ENCODE assay signal across 12 cellular contexts in the genomic region with DNA sequence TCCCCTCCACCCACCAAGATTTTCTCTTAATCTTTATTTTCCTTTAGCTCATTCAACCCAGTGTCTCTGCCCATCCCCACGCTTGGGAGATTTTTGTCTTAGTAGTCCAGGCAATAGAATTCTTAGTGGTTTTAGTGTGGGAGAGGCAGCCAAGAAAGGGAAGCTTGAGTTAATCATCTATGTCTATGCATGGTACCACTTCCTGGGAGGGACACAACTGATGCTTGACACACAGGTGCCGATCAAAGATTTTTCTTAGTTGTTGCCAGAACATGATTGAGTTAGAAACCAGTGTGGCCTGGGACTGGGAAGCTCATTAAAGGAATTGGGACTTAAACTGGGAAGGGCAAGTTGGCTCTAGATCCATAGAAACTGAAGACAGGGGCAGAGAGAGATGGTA. TPM values are rescaled to one million over a fixed set of nuclear protein-coding genes. Genes with fewer than 3 reads are reported as not detected.
DNase-seq lines count a peak whose midpoint lies in the region; ATAC-seq and TF ChIP-seq lines count a peak whose summit lies in the region.
"Had no signal": no experiment of that assay in that cellular context is flagged by ENCODE, and none has a peak within 500 bp of the region (broad histone marks: within the 10 kb centered on the region; RNA-seq: fewer than 3 reads in every experiment).

No MANE protein-coding gene starts in this region.

- no peak for ATAC-seq in activated naive CD8-positive, alpha-beta T cell treated with anti-CD3 and anti-CD28 coated beads, Interleukin-2, amount 10 ng/mL, durations not matched to agents 7 days and 5 days (ENCODE audit: low read depth)
- ATAC-seq in HG02759 (IDR thresholded peaks at IDR 0.05; ENCODE audit: unreplicated experiment) = peak; percentile 88
- ATAC-seq in stimulated activated memory B cell treated with anti-CD40 and anti-IgM and Interleukin-4, amounts not matched to agents 10 μg/mL and 1 μg/mL and 100 μg/mL, for 72 hours = peak; percentile 65
- no peak for ATAC-seq in CD4-positive, alpha-beta T cell (ENCODE audit: poor library complexity)
- ATAC-seq: naive thymus-derived CD8-positive, alpha-beta T cell had no signal

- DNase-seq in activated naive CD8-positive, alpha-beta T cell treated with anti-CD3 and anti-CD28 coated beads, Interleukin-2, amount 10 ng/mL, durations not matched to agents 7 days and 5 days = no peak
- no peak for DNase-seq in activated naive CD8-positive, alpha-beta T cell treated with anti-CD3 and anti-CD28 coated beads for 36 hours
- peak; percentile 65 for DNase-seq in KBM-7
- no peak for DNase-seq in EL
- no peak for DNase-seq in esophagus squamous epithelium (lab: John Stamatoyannopoulos, UW)
- no peak for DNase-seq in CD4-positive, alpha-beta T cell
- DNase-seq: glutamatergic neuron; naive thymus-derived CD8-positive, alpha-beta T cell; stimulated activated CD4-positive, alpha-beta T cell treated with anti-CD3 and anti-CD28 coated beads, Interleukin-4, amount 100 ng/mL, for 1 hour had no signal

- 47 to 72% methylated on average over 2 of the region's 2 CpGs for WGBS in esophagus squamous epithelium, 2 donors

- no peaks in the 10 kb centered on the region for H3K9me3 ChIP-seq in esophagus squamous epithelium
- no peaks in the 10 kb centered on the region for H3K9me3 ChIP-seq in CD4-positive, alpha-beta T cell (ENCODE audit: control insufficient read depth, low read length)

- peaks cover 4% of the 10 kb centered on the region for H3K4me1 Mint-ChIP-seq in activated naive CD8-positive, alpha-beta T cell treated with anti-CD3 and anti-CD28 coated beads, Interleukin-2, amount 10 ng/mL, durations not matched to agents 7 days and 5 days
- peaks cover 7% of the 10 kb centered on the region for H3K4me1 Mint-ChIP-seq in activated naive CD8-positive, alpha-beta T cell treated with anti-CD3 and anti-CD28 coated beads for 36 hours
- peaks cover 22% of the 10 kb centered on the region for H3K4me1 Mint-ChIP-seq in stimulated activated memory B cell treated with anti-CD40 and anti-IgM and Interleukin-4, amounts not matched to agents 10 μg/mL and 1 μg/mL and 100 μg/mL, for 72 hours
- H3K4me1 Mint-ChIP-seq in CD4-positive, alpha-beta T cell (ENCODE audit: low read depth) = no peaks in the 10 kb centered on the region

- no peak overlapping the region for H3K4me3 Mint-ChIP-seq in activated naive CD8-positive, alpha-beta T cell treated with anti-CD3 and anti-CD28 coated beads, Interleukin-2, amount 10 ng/mL, durations not matched to agents 7 days and 5 days
- no peak overlapping the region for H3K4me3 Mint-ChIP-seq in activated naive CD8-positive, alpha-beta T cell treated with anti-CD3 and anti-CD28 coated beads for 36 hours
- H3K4me3 Mint-ChIP-seq in stimulated activated memory B cell treated with anti-CD40 and anti-IgM and Interleukin-4, amounts not matched to agents 10 μg/mL and 1 μg/mL and 100 μg/mL, for 72 hours = no peak overlapping the region
- H3K4me3 Mint-ChIP-seq in CD4-positive, alpha-beta T cell = no peak overlapping the region
- H3K4me3 Mint-ChIP-seq: naive thymus-derived CD8-positive, alpha-beta T cell had no signal

- H3K4me1 ChIP-seq in esophagus squamous epithelium = no peaks in the 10 kb centered on the region

- POLR2A ChIA-PET in activated naive CD8-positive, alpha-beta T cell treated with anti-CD3 and anti-CD28 coated beads, Interleukin-2, amount 10 ng/mL, durations not matched to agents 7 days and 5 days (lab: Charles Lee) = no interaction called here
- POLR2A ChIA-PET in CD4-positive, alpha-beta T cell (lab: Charles Lee) = no interaction called here

- no peak for TF ChIP-seq CTCF in esophagus squamous epithelium (IDR thresholded peaks at IDR 0.05)
- TF ChIP-seq CTCF in CD4-positive, alpha-beta T cell (IDR thresholded peaks at IDR 0.05) = no peak

- peaks cover 0 to 2% (median 0%) of the 10 kb centered on the region in 4 donors for H3K27me3 ChIP-seq in esophagus squamous epithelium
- no peaks in the 10 kb centered on the region for H3K27me3 ChIP-seq in CD4-positive, alpha-beta T cell (ENCODE audit: control insufficient read depth, insufficient read depth, low read length)

- CTCF ChIA-PET in CD4-positive, alpha-beta T cell (lab: Charles Lee) = no interaction called here

- H3K27me3 Mint-ChIP-seq in activated naive CD8-positive, alpha-beta T cell treated with anti-CD3 and anti-CD28 coated beads, Interleukin-2, amount 10 ng/mL, durations not matched to agents 7 days and 5 days = peaks cover 9% of the 10 kb centered on the region
- H3K27me3 Mint-ChIP-seq in activated naive CD8-positive, alpha-beta T cell treated with anti-CD3 and anti-CD28 coated beads for 36 hours = peaks cover 3% of the 10 kb centered on the region
- H3K27me3 Mint-ChIP-seq in stimulated activated memory B cell treated with anti-CD40 and anti-IgM and Interleukin-4, amounts not matched to agents 10 μg/mL and 1 μg/mL and 100 μg/mL, for 72 hours = peaks cover 42% of the 10 kb centered on the region
- H3K27me3 Mint-ChIP-seq in CD4-positive, alpha-beta T cell = no peaks in the 10 kb centered on the region

- peak overlapping the region; percentile 32 for H3K27ac Mint-ChIP-seq in activated naive CD8-positive, alpha-beta T cell treated with anti-CD3 and anti-CD28 coated beads, Interleukin-2, amount 10 ng/mL, durations not matched to agents 7 days and 5 days
- H3K27ac Mint-ChIP-seq in activated naive CD8-positive, alpha-beta T cell treated with anti-CD3 and anti-CD28 coated beads for 36 hours = no peak overlapping the region
- no peak overlapping the region for H3K27ac Mint-ChIP-seq in stimulated activated memory B cell treated with anti-CD40 and anti-IgM and Interleukin-4, amounts not matched to agents 10 μg/mL and 1 μg/mL and 100 μg/mL, for 72 hours
- no peak overlapping the region for H3K27ac Mint-ChIP-seq in CD4-positive, alpha-beta T cell

- TF ChIP-seq POLR2A in esophagus squamous epithelium (IDR thresholded peaks at IDR 0.05) = no peak

- H3K4me3 ChIP-seq in esophagus squamous epithelium = no peak overlapping the region

- no peak overlapping the region for H3K27ac ChIP-seq in esophagus squamous epithelium
- no peak overlapping the region for H3K27ac ChIP-seq in CD4-positive, alpha-beta T cell (ENCODE audit: low read depth, low read length)
- H3K27ac ChIP-seq: RWPE1 had no signal

- H3K9me3 Mint-ChIP-seq in activated naive CD8-positive, alpha-beta T cell treated with anti-CD3 and anti-CD28 coated beads, Interleukin-2, amount 10 ng/mL, durations not matched to agents 7 days and 5 days = no peaks in the 10 kb centered on the region
- no peaks in the 10 kb centered on the region for H3K9me3 Mint-ChIP-seq in activated naive CD8-positive, alpha-beta T cell treated with anti-CD3 and anti-CD28 coated beads for 36 hours
- peaks cover under 1% of the 10 kb centered on the region for H3K9me3 Mint-ChIP-seq in stimulated activated memory B cell treated with anti-CD40 and anti-IgM and Interleukin-4, amounts not matched to agents 10 μg/mL and 1 μg/mL and 100 μg/mL, for 72 hours
- no peaks in the 10 kb centered on the region for H3K9me3 Mint-ChIP-seq in CD4-positive, alpha-beta T cell
- H3K9me3 Mint-ChIP-seq: naive thymus-derived CD8-positive, alpha-beta T cell had no signal

- no peaks in the 10 kb centered on the region for H3K36me3 Mint-ChIP-seq in activated naive CD8-positive, alpha-beta T cell treated with anti-CD3 and anti-CD28 coated beads, Interleukin-2, amount 10 ng/mL, durations not matched to agents 7 days and 5 days
- H3K36me3 Mint-ChIP-seq in activated naive CD8-positive, alpha-beta T cell treated with anti-CD3 and anti-CD28 coated beads for 36 hours = no peaks in the 10 kb centered on the region
- H3K36me3 Mint-ChIP-seq in stimulated activated memory B cell treated with anti-CD40 and anti-IgM and Interleukin-4, amounts not matched to agents 10 μg/mL and 1 μg/mL and 100 μg/mL, for 72 hours = no peaks in the 10 kb centered on the region
- H3K36me3 Mint-ChIP-seq in CD4-positive, alpha-beta T cell (ENCODE audit: low read depth) = no peaks in the 10 kb centered on the region
- H3K36me3 Mint-ChIP-seq: naive thymus-derived CD8-positive, alpha-beta T cell had no signal

- H3K36me3 ChIP-seq in esophagus squamous epithelium = no peaks in the 10 kb centered on the region

- in situ Hi-C loops in KBM-7 (cut with MboI; ENCODE audit: low pct_unique_long_range_greater_than_20kb, low sequenced_read_pairs) = no loop called here

- intact Hi-C loops in esophagus squamous epithelium (cut with DNase I) = no loop called here
- intact Hi-C loops in CD4-positive, alpha-beta T cell (cut with DNase I, micrococcal nuclease) = no loop called here

RNA-seq across cellular contexts. Expression of gene STRA8, which starts 3.1 kb away (rescaled TPM):
- total RNA-seq in activated naive CD8-positive, alpha-beta T cell treated with anti-CD3 and anti-CD28 coated beads, Interleukin-2, amount 10 ng/mL, durations not matched to agents 7 days and 5 days = not detected
- total RNA-seq in activated naive CD8-positive, alpha-beta T cell treated with anti-CD3 and anti-CD28 coated beads for 36 hours = not detected
- not detected for total RNA-seq in esophagus squamous epithelium
- not detected for total RNA-seq in CD4-positive, alpha-beta T cell
- total RNA-seq: naive thymus-derived CD8-positive, alpha-beta T cell had no signal

RNA-seq across cellular contexts. Expression of gene WDR91, which starts 25.4 kb away (rescaled TPM):
- total RNA-seq in activated naive CD8-positive, alpha-beta T cell treated with anti-CD3 and anti-CD28 coated beads, Interleukin-2, amount 10 ng/mL, durations not matched to agents 7 days and 5 days = 10 to 100 TPM; 18.7 to 19.1 TPM
- total RNA-seq in activated naive CD8-positive, alpha-beta T cell treated with anti-CD3 and anti-CD28 coated beads for 36 hours = 10 to 100 TPM; 12.3 to 14.0 TPM
- 10 to 100 TPM; 19.6 to 29.0 (median 24.3) TPM for total RNA-seq in esophagus squamous epithelium
- 10 to 100 TPM; 39.9 to 41.7 TPM for total RNA-seq in CD4-positive, alpha-beta T cell

Comparison
In these comparisons a context has a peak if more than half of its experiments do, and no peak if none do; other contexts are left out.
1. ATAC-seq: peak in HG02759 (single experiment) and stimulated activated memory B cell treated with anti-CD40 and anti-IgM and Interleukin-4, amounts not matched to agents 10 μg/mL and 1 μg/mL and 100 μg/mL, for 72 hours (single experiment); none in activated naive CD8-positive, alpha-beta T cell treated with anti-CD3 and anti-CD28 coated beads, Interleukin-2, amount 10 ng/mL, durations not matched to agents 7 days and 5 days (single experiment) and CD4-positive, alpha-beta T cell (single experiment).